22 cellular contexts compared by ENCODE assay signal in genomic region chr15:57057134-57057930, GRCh38.
DNase-seq lines count a peak whose midpoint lies in the region; ATAC-seq and TF ChIP-seq lines count a peak whose summit lies in the region.
"Had no signal": no experiment of that assay in that cellular context is flagged by ENCODE, and none has a peak within 500 bp of the region (broad histone marks: within the 10 kb centered on the region; RNA-seq: fewer than 3 reads in every experiment).

No MANE protein-coding gene starts in this region.

- no peak for TF ChIP-seq POLR2A in IMR-90 (IDR thresholded peaks at IDR 0.05; ENCODE audit: low read depth, low read length)
- no peak for TF ChIP-seq POLR2A in uterus (IDR thresholded peaks at IDR 0.05)

- H2AFZ ChIP-seq in IMR-90 (replicated peaks; ENCODE audit: low read length, poor library complexity), result no peak overlapping the region
- H2AFZ ChIP-seq: GM23248 had no signal

- POLR2A ChIA-PET in IMR-90 (lab: Charles Lee; ENCODE audit: unreplicated experiment), result no interaction called here
- POLR2A ChIA-PET in activated CD4-positive, alpha-beta memory T cell treated with anti-CD3 and anti-CD28 coated beads, Interleukin-2, amount 10 ng/mL, durations not matched to agents 7 days and 5 days (lab: Charles Lee), result no interaction called here

- H3K14ac ChIP-seq in IMR-90 (replicated peaks; ENCODE audit: low read depth, low read length), result peak overlapping the region; percentile 79

- no peak for ATAC-seq in IMR-90 (ENCODE audit: low read depth)
- ATAC-seq: PC-3 had no signal

- H3K9me3 Mint-ChIP-seq in endothelial cell (ENCODE audit: unreplicated experiment) (no peaks in the 10 kb centered on the region), osteocyte (ENCODE audit: unreplicated experiment) (no peaks in the 10 kb centered on the region)
- H3K9me3 Mint-ChIP-seq in activated CD4-positive, alpha-beta memory T cell treated with anti-CD3 and anti-CD28 coated beads, Interleukin-2, amount 10 ng/mL, durations not matched to agents 7 days and 5 days, result no peaks in the 10 kb centered on the region
- H3K9me3 Mint-ChIP-seq: CD4-positive, alpha-beta memory T cell; T-helper 1 cell treated with Interleukin-12 subunit alpha and Interleukin-12 subunit beta and Interleukin-4 antibody, amounts not matched to agents 30 μg/mL and 1 μg/mL, for 36 hours had no signal

- peak overlapping the region; percentile 43 for H2AK9ac ChIP-seq in IMR-90 (replicated peaks; ENCODE audit: low read depth, low read length, poor library complexity)

- H3K36me3 Mint-ChIP-seq in endothelial cell (ENCODE audit: low read depth, unreplicated experiment) (no peaks in the 10 kb centered on the region), osteocyte (ENCODE audit: unreplicated experiment) (peaks cover 1% of the 10 kb centered on the region)
- no peaks in the 10 kb centered on the region for H3K36me3 Mint-ChIP-seq in activated CD4-positive, alpha-beta memory T cell treated with anti-CD3 and anti-CD28 coated beads, Interleukin-2, amount 10 ng/mL, durations not matched to agents 7 days and 5 days (ENCODE audit: low read depth)

- H3K23ac ChIP-seq in IMR-90 (ENCODE audit: low read depth, low read length), result peak overlapping the region; percentile 58

- H3K18ac ChIP-seq in IMR-90 (ENCODE audit: low read depth, low read length), result peak overlapping the region; percentile 35; the same call in 1 of the 2 replicates

- no peak overlapping the region for H3K56ac ChIP-seq in IMR-90 (ENCODE audit: extremely low read depth, insufficient read depth, low read length)

- H3K27me3 Mint-ChIP-seq in endothelial cell (ENCODE audit: unreplicated experiment), result no peaks in the 10 kb centered on the region
- H3K27me3 Mint-ChIP-seq in osteocyte (ENCODE audit: unreplicated experiment), result no peaks in the 10 kb centered on the region
- no peaks in the 10 kb centered on the region for H3K27me3 Mint-ChIP-seq in activated CD4-positive, alpha-beta memory T cell treated with anti-CD3 and anti-CD28 coated beads, Interleukin-2, amount 10 ng/mL, durations not matched to agents 7 days and 5 days
- H3K27me3 Mint-ChIP-seq: CD4-positive, alpha-beta memory T cell had no signal

- no peak overlapping the region for H4K91ac ChIP-seq in IMR-90 (ENCODE audit: insufficient read depth, low read depth, low read length)

- H3K4ac ChIP-seq in IMR-90 (ENCODE audit: low read depth, low read length), result peak overlapping the region; percentile 45; the same call in 1 of the 2 replicates

- H3K4me1 Mint-ChIP-seq in endothelial cell (ENCODE audit: unreplicated experiment) (peaks cover 30% of the 10 kb centered on the region), osteocyte (ENCODE audit: unreplicated experiment) (peaks cover 72% of the 10 kb centered on the region)
- H3K4me1 Mint-ChIP-seq in activated CD4-positive, alpha-beta memory T cell treated with anti-CD3 and anti-CD28 coated beads, Interleukin-2, amount 10 ng/mL, durations not matched to agents 7 days and 5 days, result peaks cover 12% of the 10 kb centered on the region

- DNase-seq in ELF-1 (ENCODE audit: low read depth, low spot score) (peak; percentile 62), IMR-90 (no peak), endothelial cell (ENCODE audit: low spot score) (no peak), osteocyte (ENCODE audit: extremely low spot score, unreplicated experiment) (no peak), uterus (no peak)
- no peak for DNase-seq in activated naive CD4-positive, alpha-beta T cell treated with anti-CD3 and anti-CD28 coated beads, Interleukin-2, amount 50 U/mL, for 16 hours
- no peak for DNase-seq in activated CD4-positive, alpha-beta memory T cell treated with anti-CD3 and anti-CD28 coated beads, Interleukin-2, amount 10 ng/mL, durations not matched to agents 7 days and 5 days
- no peak for DNase-seq in activated CD4-positive, alpha-beta T cell treated with anti-CD3 and anti-CD28 coated beads for 1 hour
- DNase-seq: activated CD4-positive, alpha-beta T cell treated with anti-CD3 and anti-CD28 coated beads, Interleukin-2, amount 50 U/mL, for 48 hours; activated naive CD4-positive, alpha-beta T cell treated with Interleukin-2 at 50 U/mL for 16 hours; activated T-cell treated with anti-CD3 and anti-CD28 coated beads, Interleukin-2, amount 50 U/mL, for 1 hour; CD4-positive, alpha-beta memory T cell; foreskin melanocyte; GM23248; kidney glomerular epithelial cell; NCI-H1436; NCI-H2171 treated with DMSO at 0.1 percent for 48 hours; PC-3; testis had no signal

- no peak overlapping the region for H2AK5ac ChIP-seq in IMR-90 (ENCODE audit: low read depth, low read length)

- no peaks in the 10 kb centered on the region for H3K27me3 ChIP-seq in IMR-90 (ENCODE audit: control insufficient read depth, insufficient read depth, low read length)
- no peaks in the 10 kb centered on the region for H3K27me3 ChIP-seq in uterus
- H3K27me3 ChIP-seq: ascending aorta, testis had no signal

- WGBS in IMR-90 (ENCODE audit: extremely low coverage in 2 of 2, insufficient read length in 1 of 2), 2 experiments, result no CpG with 5 or more reads among the region's 3 CpGs

- dilution Hi-C loops in IMR-90 (cut with HindIII; ENCODE audit: low sequenced_read_pairs, unreplicated experiment), result no loop called here

- H3K9me1 ChIP-seq in IMR-90 (ENCODE audit: insufficient read depth, low read length), result peaks cover 9% of the 10 kb centered on the region

- H3K9ac ChIP-seq in IMR-90 (ENCODE audit: low read depth, low read length), result no peak overlapping the region
- H3K9ac ChIP-seq: GM23248 had no signal

- H3K79me1 ChIP-seq in IMR-90 (ENCODE audit: low read depth in 1 of 2, low read length in 2 of 2), result peaks cover 24 to 58% of the 10 kb centered on the region in 2 experiments

- H3K4me3 Mint-ChIP-seq in endothelial cell (ENCODE audit: unreplicated experiment) (no peak overlapping the region), osteocyte (ENCODE audit: unreplicated experiment) (no peak overlapping the region)
- no peak overlapping the region for H3K4me3 Mint-ChIP-seq in activated CD4-positive, alpha-beta memory T cell treated with anti-CD3 and anti-CD28 coated beads, Interleukin-2, amount 10 ng/mL, durations not matched to agents 7 days and 5 days
- H3K4me3 Mint-ChIP-seq: T-helper 1 cell treated with Interleukin-12 subunit alpha and Interleukin-12 subunit beta and Interleukin-4 antibody, amounts not matched to agents 30 μg/mL and 1 μg/mL, for 36 hours had no signal

- H4K8ac ChIP-seq in IMR-90 (ENCODE audit: low read depth in 2 of 2, low read length in 2 of 2), result no peak overlapping the region

- H4K5ac ChIP-seq in IMR-90 (ENCODE audit: low read depth, low read length), result peak overlapping the region; percentile 73; the same call in 1 of the 2 replicates

- H3K9me3 ChIP-seq in IMR-90 (ENCODE audit: control insufficient read depth, insufficient read depth, low read length) (no peaks in the 10 kb centered on the region), uterus (no peaks in the 10 kb centered on the region)
- H3K9me3 ChIP-seq: ascending aorta, testis had no signal

- intact Hi-C loops in IMR-90 (cut with micrococcal nuclease), result no loop called here
- intact Hi-C loops in uterus (cut with DNase I; ENCODE audit: low total_unique reads), result no loop called here

- peak overlapping the region; percentile 25 for H3K27ac Mint-ChIP-seq in endothelial cell (ENCODE audit: unreplicated experiment)
- H3K27ac Mint-ChIP-seq in osteocyte (ENCODE audit: unreplicated experiment), result peak overlapping the region; percentile 13
- no peak overlapping the region for H3K27ac Mint-ChIP-seq in activated CD4-positive, alpha-beta memory T cell treated with anti-CD3 and anti-CD28 coated beads, Interleukin-2, amount 10 ng/mL, durations not matched to agents 7 days and 5 days
- H3K27ac Mint-ChIP-seq: T-helper 1 cell treated with Interleukin-12 subunit alpha and Interleukin-12 subunit beta and Interleukin-4 antibody, amounts not matched to agents 30 μg/mL and 1 μg/mL, for 36 hours had no signal

- no peak overlapping the region for H3K4me3 ChIP-seq in IMR-90 (ENCODE audit: insufficient read depth, low read depth, low read length)
- no peak overlapping the region for H3K4me3 ChIP-seq in uterus
- H3K4me3 ChIP-seq: ascending aorta, coronary artery, GM23248, testis had no signal

- H3K4me1 ChIP-seq in IMR-90 (ENCODE audit: control insufficient read depth, insufficient read depth, low read length) (peaks cover 20% of the 10 kb centered on the region), uterus (no peaks in the 10 kb centered on the region)

- no peak for TF ChIP-seq RAD21 in IMR-90 (IDR thresholded peaks at IDR 0.05; ENCODE audit: low read length)

- in situ Hi-C loops in IMR-90 (cut with MboI; ENCODE audit: low sequenced_read_pairs), result no loop called here

- peak overlapping the region; percentile 28 for H2BK5ac ChIP-seq in IMR-90 (ENCODE audit: low read depth, low read length, poor library complexity, severe bottlenecking)

- peaks cover 29% of the 10 kb centered on the region; the same call in 1 of the 2 replicates for H4K20me1 ChIP-seq in IMR-90 (ENCODE audit: insufficient read depth, low read length)

- no peak overlapping the region; the same call in 1 of the 3 replicates for H2BK15ac ChIP-seq in IMR-90 (ENCODE audit: low read depth, low read length)

- no peak overlapping the region for H2BK20ac ChIP-seq in IMR-90 (ENCODE audit: low read depth, low read length)

- H3K36me3 ChIP-seq in IMR-90 (ENCODE audit: control insufficient read depth, insufficient read depth, low read length), result no peaks in the 10 kb centered on the region
- no peaks in the 10 kb centered on the region for H3K36me3 ChIP-seq in uterus
- H3K36me3 ChIP-seq: ascending aorta had no signal

- CTCF ChIA-PET in IMR-90 (lab: Yijun Ruan, JAX), result no interaction called here
- CTCF ChIA-PET in activated CD4-positive, alpha-beta memory T cell treated with anti-CD3 and anti-CD28 coated beads, Interleukin-2, amount 10 ng/mL, durations not matched to agents 7 days and 5 days (lab: Charles Lee), result no interaction called here

- H3K27ac ChIP-seq in IMR-90 (ENCODE audit: insufficient read depth, low read length) (no peak overlapping the region), uterus (no peak overlapping the region)
- H3K27ac ChIP-seq: ascending aorta, coronary artery, GM23248, testis had no signal

- no TSS peak for BruUV-seq in IMR-90 (replicated peaks; lab: Mats Ljungman, UMichigan)

- H3K4me2 ChIP-seq in IMR-90 (ENCODE audit: low read depth, low read length), result peak overlapping the region; percentile 61

- 0 out of 2 replicates have a peak overlapping the region, but pooled peaks have one; percentile 14 for H2BK120ac ChIP-seq in IMR-90 (ENCODE audit: low read depth, low read length)

- TF ChIP-seq CTCF in IMR-90 (conservative IDR thresholded peaks at IDR 0.05; ENCODE audit: low read depth, low read length) (no peak), endothelial cell (IDR thresholded peaks at IDR 0.05; ENCODE audit: unreplicated experiment) (no peak), osteocyte (IDR thresholded peaks at IDR 0.05) (no peak), uterus (IDR thresholded peaks at IDR 0.05) (no peak)

TF ChIP-seq in IMR-90, 13 proteins besides CTCF, POLR2A, EP300 and RAD21 (continues in another document):
- TF ChIP-seq NFE2L2 (IDR thresholded peaks at IDR 0.05; ENCODE audit: low read depth, low read length) (no peak), RFX5 (IDR thresholded peaks at IDR 0.05; ENCODE audit: low read depth, low read length) (no peak), RCOR1 (IDR thresholded peaks at IDR 0.05; ENCODE audit: insufficient replicate concordance, low read length) (no peak), CHD1 (IDR thresholded peaks at IDR 0.05; ENCODE audit: low read depth, low read length) (no peak), BHLHE40 (IDR thresholded peaks at IDR 0.05; ENCODE audit: low read depth, low read length) (no peak)
